Comparison of ENCODE assay signal across 21 cellular contexts in genomic region chr13:50451609-50452008, GRCh38.
"Had no signal": no experiment of that assay in that cellular context is flagged by ENCODE, and none has a peak within 500 bp of the region (broad histone marks: within the 10 kb centered on the region; RNA-seq: fewer than 3 reads in every experiment).

No MANE protein-coding gene starts in this region.

- ATAC-seq: stimulated activated naive B cell treated with anti-CD40 and anti-IgM and Interleukin-4, amounts not matched to agents 10 μg/mL and 1 μg/mL and 100 μg/mL, for 72 hours had no signal

- H3K27me3 ChIP-seq: colonic mucosa, vagina had no signal

- H3K4me1 ChIP-seq: colonic mucosa had no signal

- DNase-seq: activated CD4-positive, alpha-beta memory T cell treated with anti-CD3 and anti-CD28 coated beads for 36 hours; activated CD4-positive, alpha-beta T cell treated with anti-CD3 and anti-CD28 coated beads for 4 hours; activated CD4-positive, CD25-positive, alpha-beta regulatory T cell; activated naive CD4-positive, alpha-beta T cell treated with anti-CD3 and anti-CD28 coated beads for 36 hours; activated naive CD8-positive, alpha-beta T cell treated with anti-CD3 and anti-CD28 coated beads, Interleukin-2, amount 10 ng/mL, durations not matched to agents 7 days and 5 days; activated T-cell treated with anti-CD3 and anti-CD28 coated beads, Interleukin-2, amount 50 U/mL, for 48 hours; amniotic stem cell; colonic mucosa; foreskin fibroblast; mammary epithelial cell; midbrain; nephron progenitor cell; nucleus accumbens; stimulated activated CD4-positive, alpha-beta T cell treated with anti-CD3 and anti-CD28 coated beads, Interleukin-2, amount 100 ng/mL, for 48 hours; stimulated activated CD8-positive, alpha-beta memory T cell treated with anti-CD3 and anti-CD28 coated beads, Interleukin-4, amount 100 ng/mL, for 48 hours; stimulated activated naive B cell treated with anti-CD40 and anti-IgM and Interleukin-4, amounts not matched to agents 10 μg/mL and 1 μg/mL and 100 μg/mL, for 72 hours; T1000; trophoblast cell had no signal

- H3K9me3 ChIP-seq: colonic mucosa, vagina had no signal

- FAIRE-seq: bronchial epithelial cell, keratinocyte had no signal

- H3K36me3 ChIP-seq: colonic mucosa, vagina had no signal

- H3K27ac ChIP-seq: colonic mucosa, vagina had no signal

- H3K4me3 ChIP-seq: colonic mucosa, vagina had no signal
